Comparison of ENCODE assay signal across 21 cellular contexts in the genomic region with DNA sequence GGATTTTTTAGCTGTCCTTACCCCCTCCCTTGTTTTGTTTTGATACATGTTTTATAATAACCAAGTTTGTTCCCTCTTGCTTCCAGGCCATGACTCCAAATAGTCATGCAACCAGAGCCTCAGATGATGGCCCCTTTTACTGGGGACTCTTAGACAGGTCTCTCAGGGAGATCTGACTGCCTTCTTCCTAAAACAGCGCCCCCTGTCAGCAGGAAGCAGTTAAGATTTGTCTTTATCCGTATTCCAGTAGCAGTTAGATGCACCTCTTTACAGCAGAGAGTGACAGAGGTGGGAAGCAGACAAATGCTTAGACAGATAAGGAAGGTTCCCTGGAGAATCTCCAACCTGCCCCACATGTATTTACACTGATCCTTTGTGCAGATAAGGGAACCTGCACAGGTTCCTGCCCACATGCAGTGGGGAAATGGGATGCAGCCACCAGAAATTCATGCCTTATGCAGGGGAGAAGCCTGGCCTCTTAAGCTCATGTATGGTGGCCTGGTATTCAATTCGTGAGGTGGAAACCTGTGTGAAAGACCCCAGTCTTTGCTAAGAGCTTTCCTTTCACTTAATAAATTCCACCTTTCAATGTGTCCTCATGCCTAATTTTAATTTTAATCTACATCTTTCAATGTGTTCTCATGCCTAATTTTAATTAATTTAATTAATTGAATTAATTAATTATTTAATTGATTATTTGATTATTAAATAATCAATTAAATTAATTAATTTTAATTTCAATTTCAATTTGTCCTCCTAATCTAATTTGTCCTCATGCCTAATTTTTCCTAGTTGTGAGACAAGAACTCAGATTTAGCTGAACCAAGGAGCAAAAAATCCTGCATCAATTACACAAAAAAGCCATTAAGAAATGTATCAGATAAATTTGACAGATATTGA. TPM values are rescaled to one million over a fixed set of nuclear protein-coding genes. Genes with fewer than 3 reads are reported as not detected.
DNase-seq lines count a peak whose midpoint lies in the region; ATAC-seq and TF ChIP-seq lines count a peak whose summit lies in the region.
"Had no signal": no experiment of that assay in that cellular context is flagged by ENCODE, and none has a peak within 500 bp of the region (broad histone marks: within the 10 kb centered on the region; RNA-seq: fewer than 3 reads in every experiment).

No MANE protein-coding gene starts in this region.

- H3K27me3 ChIP-seq in A673 (replicated peaks; ENCODE audit: insufficient read depth, low read depth, low read length, poor library complexity), result no peaks in the 10 kb centered on the region
- H3K27me3 ChIP-seq: cardiac muscle cell, testis had no signal

- no peak for TF ChIP-seq POLR2A in erythroblast (IDR thresholded peaks at IDR 0.05; ENCODE audit: low read length)

- peaks cover 54% of the 10 kb centered on the region for H3K9me3 Mint-ChIP-seq in progenitor cell of endocrine pancreas (ENCODE audit: low read depth)

- TF ChIP-seq CTCF in A673 (conservative IDR thresholded peaks at IDR 0.05; ENCODE audit: low read depth, low read length), result peak; percentile 44
- peak; percentile 7 for TF ChIP-seq CTCF in GM10266 (IDR thresholded peaks at IDR 0.05; ENCODE audit: control insufficient read depth, insufficient read depth, low read depth, missing control alignments)
- TF ChIP-seq CTCF in progenitor cell of endocrine pancreas (IDR thresholded peaks at IDR 0.05; ENCODE audit: unreplicated experiment), result no peak

- no peak overlapping the region for H3K27ac ChIP-seq in A673 (ENCODE audit: low read depth, low read length, poor library complexity, severe bottlenecking)
- H3K27ac ChIP-seq: cardiac muscle cell, GM23248, RWPE1, testis, VCaP had no signal

- intact Hi-C loops in A673 (cut with micrococcal nuclease; ENCODE audit: unreplicated experiment), result no loop called here

- POLR2A ChIA-PET in A673 (lab: Charles Lee; ENCODE audit: low non-redundant PET), result no interaction called here

- H3K4me1 ChIP-seq in A673 (ENCODE audit: insufficient read depth, low read length, poor library complexity, severe bottlenecking), result no peaks in the 10 kb centered on the region
- H3K4me1 ChIP-seq: testis had no signal

- no peaks in the 10 kb centered on the region for H3K36me3 ChIP-seq in A673 (ENCODE audit: insufficient read depth, low read length, poor library complexity, severe bottlenecking)
- H3K36me3 ChIP-seq: cardiac muscle cell had no signal

- H3K9me3 ChIP-seq in A673 (ENCODE audit: low read depth, low read length, poor library complexity, severe bottlenecking), result peaks cover 3% of the 10 kb centered on the region
- H3K9me3 ChIP-seq: testis had no signal

- ATAC-seq in HG03135 (IDR thresholded peaks at IDR 0.05; ENCODE audit: unreplicated experiment) (no peak), GM19467 (IDR thresholded peaks at IDR 0.05; ENCODE audit: unreplicated experiment) (no peak)
- ATAC-seq: activated T-helper 17 cell treated with anti-CD3 and anti-CD28 coated beads, Interleukin-2, amount 50 U/mL, for 72 hours; left colon had no signal

- no peak overlapping the region for H3K27ac Mint-ChIP-seq in progenitor cell of endocrine pancreas
- H3K27ac Mint-ChIP-seq: activated T-helper 17 cell treated with anti-CD3 and anti-CD28 coated beads, Interleukin-2, amount 50 U/mL, for 72 hours had no signal

- DNase-seq in A673 (ENCODE audit: low spot score), result peak; percentile 11
- DNase-seq in GM10266 (ENCODE audit: extremely low spot score), result no peak
- DNase-seq in NCI-H69 (lab: John Stamatoyannopoulos, UW), result peak; percentile 5
- DNase-seq in erythroblast (lab: John Stamatoyannopoulos, UW), result peak; percentile 7 to 26
- no peak for DNase-seq in progenitor cell of endocrine pancreas (ENCODE audit: low spot score, unreplicated experiment)
- no peak for DNase-seq in NCI-H2196 (lab: John Stamatoyannopoulos, UW; ENCODE audit: unreplicated experiment)
- DNase-seq: activated CD8-positive, alpha-beta memory T cell treated with anti-CD3 and anti-CD28 coated beads for 24 hours; AML-193; GM23248; left colon; NCI-H1930; stimulated activated CD4-positive, alpha-beta T cell treated with anti-CD3 and anti-CD28 coated beads, Interleukin-4, amount 100 ng/mL, for 4 hours; testis had no signal

- H3K4me3 ChIP-seq in A673 (ENCODE audit: low read depth, low read length, poor library complexity, severe bottlenecking), result no peak overlapping the region
- H3K4me3 ChIP-seq: cardiac muscle cell, GM23248, testis had no signal

- no peaks in the 10 kb centered on the region for H3K27me3 Mint-ChIP-seq in progenitor cell of endocrine pancreas

- BruUV-seq in A673 (replicated peaks; lab: Mats Ljungman, UMichigan), result no TSS peak

- CTCF ChIA-PET in A673 (lab: Charles Lee), result no interaction called here

- no peak overlapping the region for H3K4me3 Mint-ChIP-seq in progenitor cell of endocrine pancreas (ENCODE audit: low read depth)
- H3K4me3 Mint-ChIP-seq: activated T-helper 17 cell treated with anti-CD3 and anti-CD28 coated beads, Interleukin-2, amount 50 U/mL, for 72 hours had no signal

- peaks cover 1% of the 10 kb centered on the region for H3K36me3 Mint-ChIP-seq in progenitor cell of endocrine pancreas (ENCODE audit: insufficient read depth)

- H3K4me1 Mint-ChIP-seq in progenitor cell of endocrine pancreas (ENCODE audit: low read depth), result no peaks in the 10 kb centered on the region
- H3K4me1 Mint-ChIP-seq: activated T-helper 17 cell treated with anti-CD3 and anti-CD28 coated beads, Interleukin-2, amount 50 U/mL, for 72 hours had no signal

RNA-seq across cellular contexts. Expression of a gene that starts 11.5 kb away (rescaled TPM):
- total RNA-seq in A673 (2021) (0.39 TPM in 1 of 2 replicates, not detected in the other), progenitor cell of endocrine pancreas (not detected in 2 replicates)
- total RNA-seq: cardiac muscle cell, GM23248, MCF 10A, mononuclear cell had no signal

Comparison
In these comparisons a context has a peak if more than half of its experiments do, and no peak if none do; other contexts are left out.
1. DNase-seq: peak in A673 (single experiment), NCI-H69 (single experiment) and erythroblast (2 of 2); none in GM10266 (single experiment), progenitor cell of endocrine pancreas (single experiment) and NCI-H2196 (single experiment).